Comparison of ENCODE assay signal across 12 cellular contexts in genomic region chr5:151183451-151184245, GRCh38. TPM values are rescaled to one million over a fixed set of nuclear protein-coding genes. Genes with fewer than 3 reads are reported as not detected.
DNase-seq lines count a peak whose midpoint lies in the region; ATAC-seq and TF ChIP-seq lines count a peak whose summit lies in the region.
"Had no signal": no experiment of that assay in that cellular context is flagged by ENCODE, and none has a peak within 500 bp of the region (broad histone marks: within the 10 kb centered on the region; RNA-seq: fewer than 3 reads in every experiment).

No MANE protein-coding gene starts in this region.

- DNase-seq in DMS53 (lab: John Stamatoyannopoulos, UW) = peak; percentile 65
- DNase-seq in HPDE6-E6E7 (ENCODE audit: extremely low spot score) = peak; percentile 25
- no peak for DNase-seq in naive thymus-derived CD8-positive, alpha-beta T cell
- DNase-seq in midbrain (lab: John Stamatoyannopoulos, UW) = no peak
- no peak for DNase-seq in H4 (ENCODE audit: low spot score)
- DNase-seq: COR-L47; effector memory CD4-positive, alpha-beta T cell; NCI-H2171 treated with DMSO at 0.1 percent for 48 hours; small intestine had no signal

- H3K9me3 Mint-ChIP-seq in brain = peaks cover 3 to 7% (median 4%) of the 10 kb centered on the region in 5 experiments
- peaks cover 0 to under 1% (median 0%) of the 10 kb centered on the region in 9 donors for H3K9me3 Mint-ChIP-seq in naive thymus-derived CD8-positive, alpha-beta T cell

- no peak for TF ChIP-seq CTCF in brain (conservative IDR thresholded peaks at IDR 0.05)

- peaks cover 8% of the 10 kb centered on the region for H3K27me3 Mint-ChIP-seq in brain
- no peaks in the 10 kb centered on the region for H3K27me3 Mint-ChIP-seq in naive thymus-derived CD8-positive, alpha-beta T cell

- no peak for ATAC-seq in naive thymus-derived CD8-positive, alpha-beta T cell
- ATAC-seq in GM21528 (IDR thresholded peaks at IDR 0.05; ENCODE audit: low FRiP score, unreplicated experiment) = no peak
- ATAC-seq: activated CD4-positive, CD25-positive, alpha-beta regulatory T cell treated with anti-CD3 and anti-CD28 coated beads, Interleukin-2, amount 50 U/mL, for 24 hours had no signal

- H3K27ac Mint-ChIP-seq in brain = peak overlapping the region in 3 of 5 experiments; percentile 36 to 84 (median 75)
- peak overlapping the region in 7 of 10 donors; percentile 16 to 76 (median 43) for H3K27ac Mint-ChIP-seq in naive thymus-derived CD8-positive, alpha-beta T cell

- H3K36me3 Mint-ChIP-seq in brain = no peaks in the 10 kb centered on the region
- peaks cover under 1 to 83% (median 44%) of the 10 kb centered on the region in 3 donors for H3K36me3 Mint-ChIP-seq in naive thymus-derived CD8-positive, alpha-beta T cell

- peaks cover 30% of the 10 kb centered on the region for H3K4me1 Mint-ChIP-seq in brain
- peaks cover 13 to 40% (median 30%) of the 10 kb centered on the region in 4 donors for H3K4me1 Mint-ChIP-seq in naive thymus-derived CD8-positive, alpha-beta T cell

- POLR2A ChIA-PET in naive thymus-derived CD8-positive, alpha-beta T cell (lab: Charles Lee) = interaction anchor here (0.8 to 1.5 kb wide), 4 partner anchors 8 to 32 kb away, joined by 3 to 5 read pairs (median 3); no protein-coding TSS in a partner anchor

- no peak overlapping the region for H3K4me3 Mint-ChIP-seq in brain
- no peak overlapping the region for H3K4me3 Mint-ChIP-seq in naive thymus-derived CD8-positive, alpha-beta T cell

RNA-seq across cellular contexts. Expression of gene ANXA6, which starts 26.1 kb away (rescaled TPM):
- 261 TPM for polyA plus RNA-seq in brain (ENCODE audit: insufficient read depth, low read depth, low replicate concordance)
- total RNA-seq in naive thymus-derived CD8-positive, alpha-beta T cell = 100 to 1,000 TPM; 334 to 359 TPM
- 100 to 1,000 TPM; 242 to 318 (median 254) TPM for polyA plus RNA-seq in naive thymus-derived CD8-positive, alpha-beta T cell
- 113 and 131 TPM in 2 replicates for total RNA-seq in H4 (2014; rRNA removed; shearing (Covaris generic))

RNA-seq across cellular contexts. Expression of gene CCDC69, which starts 40.2 kb away (rescaled TPM):
- polyA plus RNA-seq in brain (ENCODE audit: insufficient read depth, low read depth, low replicate concordance) = 3.6 TPM
- total RNA-seq in naive thymus-derived CD8-positive, alpha-beta T cell = 100 to 1,000 TPM; 131 to 151 TPM
- polyA plus RNA-seq in naive thymus-derived CD8-positive, alpha-beta T cell = 100 to 1,000 TPM in 1 of 3 donors, 10 to 100 TPM in 2; 79.8 to 130 (median 98.1) TPM
- 4.9 and 7.2 TPM in 2 replicates for total RNA-seq in H4 (2014; rRNA removed; shearing (Covaris generic))

Comparison
In these comparisons a context has a peak if more than half of its experiments do, and no peak if none do; other contexts are left out.
1. DNase-seq: peak in DMS53 (single experiment) and HPDE6-E6E7 (single experiment); none in naive thymus-derived CD8-positive, alpha-beta T cell (0 of 10), midbrain (single experiment) and H4 (single experiment).
2. RNA of gene CCDC69, which starts 40.2 kb away (total RNA-seq): 131 to 151 TPM in naive thymus-derived CD8-positive, alpha-beta T cell; 4.9 to 7.2 TPM in H4; every median in the first group is over 10 times any median in the second.